Comparison of ENCODE assay signal across 9 cellular contexts in the genomic region with DNA sequence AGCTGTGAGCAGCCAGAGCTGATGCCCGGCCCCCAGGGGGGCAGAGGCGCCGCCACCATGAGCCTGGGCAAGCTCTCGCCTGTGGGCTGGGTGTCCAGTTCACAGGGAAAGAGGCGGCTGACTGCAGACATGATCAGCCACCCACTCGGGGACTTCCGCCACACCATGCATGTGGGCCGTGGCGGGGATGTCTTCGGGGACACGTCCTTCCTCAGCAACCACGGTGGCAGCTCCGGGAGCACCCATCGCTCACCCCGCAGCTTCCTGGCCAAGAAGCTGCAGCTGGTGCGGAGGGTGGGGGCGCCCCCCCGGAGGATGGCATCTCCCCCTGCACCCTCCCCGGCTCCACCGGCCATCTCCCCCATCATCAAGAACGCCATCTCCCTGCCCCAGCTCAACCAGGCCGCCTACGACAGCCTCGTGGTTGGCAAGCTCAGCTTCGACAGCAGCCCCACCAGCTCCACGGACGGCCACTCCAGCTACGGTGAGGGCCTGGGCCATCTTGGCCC. TPM values are rescaled to one million over a fixed set of nuclear protein-coding genes. Genes with fewer than 3 reads are reported as not detected.
DNase-seq lines count a peak whose midpoint lies in the region; ATAC-seq and TF ChIP-seq lines count a peak whose summit lies in the region.
"Had no signal": no experiment of that assay in that cellular context is flagged by ENCODE, and none has a peak within 500 bp of the region (broad histone marks: within the 10 kb centered on the region; RNA-seq: fewer than 3 reads in every experiment).

No MANE protein-coding gene starts in this region.

- peaks cover 0 to 37% (median 24%) of the 10 kb centered on the region in 4 donors for H3K36me3 ChIP-seq in esophagus muscularis mucosa

- TF ChIP-seq POLR2A in esophagus muscularis mucosa (IDR thresholded peaks at IDR 0.05; ENCODE audit: low read depth): no peak

- DNase-seq in GM12865 (ENCODE audit: low read depth) (peak; percentile 27), esophagus muscularis mucosa (ENCODE audit: extremely low spot score) (no peak), NCI-H2171 treated with DMSO at 0.1 percent for 48 hours (lab: John Stamatoyannopoulos, UW) (no peak), NCI-H1930 (lab: John Stamatoyannopoulos, UW) (no peak), LoVo (ENCODE audit: low spot score) (no peak), NCI-H1092 treated with DMSO at 0.1 percent for 48 hours (lab: John Stamatoyannopoulos, UW) (no peak)
- peak; percentile 69 for DNase-seq in activated CD8-positive, alpha-beta memory T cell treated with anti-CD3 and anti-CD28 coated beads, Interleukin-2, amount 10 ng/mL, durations not matched to agents 7 days and 5 days
- DNase-seq in stimulated activated CD4-positive, alpha-beta T cell treated with anti-CD3 and anti-CD28 coated beads, Interleukin-15, amount 100 ng/mL, for 24 hours: peak; percentile 44

- H3K4me3 ChIP-seq in GM12865 (ENCODE audit: low read depth, low read length): no peak overlapping the region
- H3K4me3 ChIP-seq in esophagus muscularis mucosa: no peak overlapping the region

- CTCF ChIA-PET in activated CD8-positive, alpha-beta memory T cell treated with anti-CD3 and anti-CD28 coated beads, Interleukin-2, amount 10 ng/mL, durations not matched to agents 7 days and 5 days (lab: Charles Lee): interaction anchor here (0.8 to 22.7 kb wide), 28 partner anchors 8 to 367 kb away, joined by 3 to 661 read pairs (median 8); a partner anchor contains a TSS

- H3K9me3 Mint-ChIP-seq in activated CD8-positive, alpha-beta memory T cell treated with anti-CD3 and anti-CD28 coated beads, Interleukin-2, amount 10 ng/mL, durations not matched to agents 7 days and 5 days (ENCODE audit: low read depth): no peaks in the 10 kb centered on the region

- peaks cover 34% of the 10 kb centered on the region for H3K4me1 Mint-ChIP-seq in activated CD8-positive, alpha-beta memory T cell treated with anti-CD3 and anti-CD28 coated beads, Interleukin-2, amount 10 ng/mL, durations not matched to agents 7 days and 5 days

- ATAC-seq in activated CD8-positive, alpha-beta memory T cell treated with anti-CD3 and anti-CD28 coated beads, Interleukin-2, amount 10 ng/mL, durations not matched to agents 7 days and 5 days: peak; percentile 35

- H3K36me3 Mint-ChIP-seq in activated CD8-positive, alpha-beta memory T cell treated with anti-CD3 and anti-CD28 coated beads, Interleukin-2, amount 10 ng/mL, durations not matched to agents 7 days and 5 days: no peaks in the 10 kb centered on the region

- peak overlapping the region; percentile 86 for H3K27ac Mint-ChIP-seq in activated CD8-positive, alpha-beta memory T cell treated with anti-CD3 and anti-CD28 coated beads, Interleukin-2, amount 10 ng/mL, durations not matched to agents 7 days and 5 days

- no peak for TF ChIP-seq CTCF in GM12865 (IDR thresholded peaks at IDR 0.05; ENCODE audit: insufficient read depth, low read depth, low read length, missing control alignments)
- TF ChIP-seq CTCF in esophagus muscularis mucosa (IDR thresholded peaks at IDR 0.05): no peak

- peaks cover 41% of the 10 kb centered on the region for H3K27me3 Mint-ChIP-seq in activated CD8-positive, alpha-beta memory T cell treated with anti-CD3 and anti-CD28 coated beads, Interleukin-2, amount 10 ng/mL, durations not matched to agents 7 days and 5 days

- intact Hi-C loops in esophagus muscularis mucosa (cut with DNase I): loop anchor here (10.0 kb wide), 1 partner anchor 252 kb away; no protein-coding TSS in a partner anchor

- WGBS in esophagus muscularis mucosa: 42% methylated on average over 14 of the region's 28 CpGs

- TF ChIP-seq EP300 in esophagus muscularis mucosa (IDR thresholded peaks at IDR 0.05): no peak

- no peak overlapping the region for H3K4me3 Mint-ChIP-seq in activated CD8-positive, alpha-beta memory T cell treated with anti-CD3 and anti-CD28 coated beads, Interleukin-2, amount 10 ng/mL, durations not matched to agents 7 days and 5 days

- H3K27me3 ChIP-seq in esophagus muscularis mucosa: peaks cover 0 to 31% (median 0%) of the 10 kb centered on the region in 4 donors

- H3K4me1 ChIP-seq in esophagus muscularis mucosa: peaks cover 62 to 88% (median 77%) of the 10 kb centered on the region in 4 donors

- H3K27ac ChIP-seq in esophagus muscularis mucosa (replicated peaks in 1 of 4): peak overlapping the region; percentile 15 to 64 (median 53)

- no peaks in the 10 kb centered on the region for H3K9me3 ChIP-seq in esophagus muscularis mucosa

RNA-seq across cellular contexts. Expression of a gene that starts 6.1 kb away (rescaled TPM):
- under 1 TPM; 0.42 to 0.47 TPM for total RNA-seq in activated CD8-positive, alpha-beta memory T cell treated with anti-CD3 and anti-CD28 coated beads, Interleukin-2, amount 10 ng/mL, durations not matched to agents 7 days and 5 days
- 10 to 100 TPM; 19.9 to 38.1 (median 36.7) TPM for total RNA-seq in esophagus muscularis mucosa

RNA-seq across cellular contexts. Expression of a gene that starts 13.5 kb away (rescaled TPM):
- not detected for total RNA-seq in activated CD8-positive, alpha-beta memory T cell treated with anti-CD3 and anti-CD28 coated beads, Interleukin-2, amount 10 ng/mL, durations not matched to agents 7 days and 5 days
- total RNA-seq in esophagus muscularis mucosa: not detected
- total RNA-seq: Daoy had no signal

RNA-seq across cellular contexts. Expression of a gene that starts 42.3 kb away (rescaled TPM):
- 10 to 100 TPM; 76.9 to 85.9 TPM for total RNA-seq in activated CD8-positive, alpha-beta memory T cell treated with anti-CD3 and anti-CD28 coated beads, Interleukin-2, amount 10 ng/mL, durations not matched to agents 7 days and 5 days
- total RNA-seq in esophagus muscularis mucosa: 10 to 100 TPM; 30.3 to 44.7 (median 40.9) TPM

RNA-seq across cellular contexts. Expression of a gene that starts 47.2 kb away (rescaled TPM):
- under 1 TPM in 1 of 2 experiments, not detected in 1; 0.16 TPM for total RNA-seq in activated CD8-positive, alpha-beta memory T cell treated with anti-CD3 and anti-CD28 coated beads, Interleukin-2, amount 10 ng/mL, durations not matched to agents 7 days and 5 days
- 10 to 100 TPM in 2 of 4 donors, 1 to 10 TPM in 2; 6.0 to 15.3 (median 8.8) TPM for total RNA-seq in esophagus muscularis mucosa

Comparison
In these comparisons a context has a peak if more than half of its experiments do, and no peak if none do; other contexts are left out.
1. DNase-seq: peak in GM12865 (single experiment), activated CD8-positive, alpha-beta memory T cell treated with anti-CD3 and anti-CD28 coated beads, Interleukin-2, amount 10 ng/mL, durations not matched to agents 7 days and 5 days (single experiment) and stimulated activated CD4-positive, alpha-beta T cell treated with anti-CD3 and anti-CD28 coated beads, Interleukin-15, amount 100 ng/mL, for 24 hours (single experiment); none in esophagus muscularis mucosa (single experiment), NCI-H2171 treated with DMSO at 0.1 percent for 48 hours (single experiment), NCI-H1930 (0 of 2), LoVo (single experiment) and NCI-H1092 treated with DMSO at 0.1 percent for 48 hours (single experiment).
2. RNA of a gene that starts 6.1 kb away (total RNA-seq): 19.9 to 38.1 TPM in esophagus muscularis mucosa; 0.42 to 0.47 TPM in activated CD8-positive, alpha-beta memory T cell treated with anti-CD3 and anti-CD28 coated beads, Interleukin-2, amount 10 ng/mL, durations not matched to agents 7 days and 5 days; every median in the first group is over 10 times any median in the second.